ENCODE assay signal across 19 cellular contexts in the genomic region with DNA sequence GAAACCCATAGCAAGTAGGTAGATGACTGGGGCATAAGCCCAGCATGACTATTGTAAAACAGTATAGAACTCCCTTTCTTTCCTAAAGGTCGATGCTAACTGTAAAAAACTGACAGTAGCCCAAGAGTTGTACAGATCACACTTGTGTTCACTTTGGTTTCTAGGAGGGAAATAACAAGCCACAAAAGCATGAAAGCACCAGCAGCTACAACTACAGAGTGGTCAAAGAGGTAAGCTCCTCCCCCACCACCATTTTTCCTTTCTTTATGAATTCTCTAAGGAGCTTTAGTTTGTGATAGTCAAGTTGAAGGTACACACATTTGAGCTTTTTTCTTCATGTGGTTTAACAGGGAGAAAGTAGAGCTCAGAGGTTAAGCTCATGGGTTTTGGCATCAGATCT.
DNase-seq lines count a peak whose midpoint lies in the region; ATAC-seq and TF ChIP-seq lines count a peak whose summit lies in the region.
"Had no signal": no experiment of that assay in that cellular context is flagged by ENCODE, and none has a peak within 500 bp of the region (broad histone marks: within the 10 kb centered on the region; RNA-seq: fewer than 3 reads in every experiment).

No MANE protein-coding gene starts in this region.

- H3K27me3 Mint-ChIP-seq in activated naive CD8-positive, alpha-beta T cell treated with anti-CD3 and anti-CD28 coated beads, Interleukin-2, amount 10 ng/mL, durations not matched to agents 7 days and 5 days = no peaks in the 10 kb centered on the region
- H3K27me3 Mint-ChIP-seq in activated naive CD8-positive, alpha-beta T cell treated with anti-CD3 and anti-CD28 coated beads, Interleukin-2, amount 50 U/mL, for 24 hours = no peaks in the 10 kb centered on the region
- H3K27me3 Mint-ChIP-seq in natural killer cell (ENCODE audit: low read depth in 2 of 2) = no peaks in the 10 kb centered on the region
- H3K27me3 Mint-ChIP-seq: B cell; CD4-positive, CD25-positive, alpha-beta regulatory T cell had no signal

- H3K4me1 ChIP-seq in prostate gland (replicated peaks) (peaks cover 7% of the 10 kb centered on the region), aorta (ENCODE audit: control insufficient read depth in 1 of 2, insufficient read depth in 2 of 2, low read length in 2 of 2) (no peaks in the 10 kb centered on the region)

- peak overlapping the region; percentile 6 for H3K4me3 Mint-ChIP-seq in activated naive CD8-positive, alpha-beta T cell treated with anti-CD3 and anti-CD28 coated beads, Interleukin-2, amount 10 ng/mL, durations not matched to agents 7 days and 5 days
- no peak overlapping the region for H3K4me3 Mint-ChIP-seq in activated naive CD8-positive, alpha-beta T cell treated with anti-CD3 and anti-CD28 coated beads, Interleukin-2, amount 50 U/mL, for 24 hours
- H3K4me3 Mint-ChIP-seq in natural killer cell = no peak overlapping the region
- H3K4me3 Mint-ChIP-seq: B cell; CD4-positive, CD25-positive, alpha-beta regulatory T cell; CD8-positive, alpha-beta T cell had no signal

- WGBS in prostate gland = 100% methylated on average over 1 of the region's 1 CpG
- WGBS in aorta, 2 donors = 91 to 96% methylated on average over 1 of the region's 1 CpG

- H3K9me3 ChIP-seq in KOPT-K1 (ENCODE audit: insufficient read depth, low read length, poor library complexity, severe bottlenecking) (no peaks in the 10 kb centered on the region), prostate gland (no peaks in the 10 kb centered on the region), aorta (ENCODE audit: control insufficient read depth, low read length) (no peaks in the 10 kb centered on the region)
- H3K9me3 ChIP-seq: Caco-2 had no signal

- TF ChIP-seq CTCF in natural killer cell (IDR thresholded peaks at IDR 0.05) (no peak), prostate gland (IDR thresholded peaks at IDR 0.05) (no peak)

- H3K36me3 Mint-ChIP-seq in activated naive CD8-positive, alpha-beta T cell treated with anti-CD3 and anti-CD28 coated beads, Interleukin-2, amount 10 ng/mL, durations not matched to agents 7 days and 5 days = peaks cover 63% of the 10 kb centered on the region
- peaks cover 68% of the 10 kb centered on the region for H3K36me3 Mint-ChIP-seq in activated naive CD8-positive, alpha-beta T cell treated with anti-CD3 and anti-CD28 coated beads, Interleukin-2, amount 50 U/mL, for 24 hours (ENCODE audit: low read depth)
- peaks cover 9% of the 10 kb centered on the region for H3K36me3 Mint-ChIP-seq in natural killer cell

- POLR2A ChIA-PET in activated naive CD8-positive, alpha-beta T cell treated with anti-CD3 and anti-CD28 coated beads, Interleukin-2, amount 10 ng/mL, durations not matched to agents 7 days and 5 days (lab: Charles Lee) = interaction anchor here (0.7 to 0.8 kb wide), 2 partner anchors 14 to 180 kb away, joined by 3 read pairs; no protein-coding TSS in a partner anchor

- peaks cover 1% of the 10 kb centered on the region for H3K9me3 Mint-ChIP-seq in activated naive CD8-positive, alpha-beta T cell treated with anti-CD3 and anti-CD28 coated beads, Interleukin-2, amount 10 ng/mL, durations not matched to agents 7 days and 5 days
- no peaks in the 10 kb centered on the region for H3K9me3 Mint-ChIP-seq in activated naive CD8-positive, alpha-beta T cell treated with anti-CD3 and anti-CD28 coated beads, Interleukin-2, amount 50 U/mL, for 24 hours
- H3K9me3 Mint-ChIP-seq in natural killer cell = no peaks in the 10 kb centered on the region
- H3K9me3 Mint-ChIP-seq: CD8-positive, alpha-beta T cell had no signal

- peak overlapping the region; percentile 23 for H3K27ac ChIP-seq in KOPT-K1 (ENCODE audit: low read depth, low read length, poor library complexity, severe bottlenecking)
- no peak overlapping the region for H3K27ac ChIP-seq in prostate gland
- H3K27ac ChIP-seq in aorta (ENCODE audit: low read depth in 1 of 2, low read length in 2 of 2) = no peak overlapping the region
- H3K27ac ChIP-seq: BLaER1, C4-2B, GM23248 had no signal

- TF ChIP-seq POLR2A in prostate gland (IDR thresholded peaks at IDR 0.05) = no peak

- intact Hi-C loops in natural killer cell (cut with micrococcal nuclease) = no loop called here
- intact Hi-C loops in prostate gland (cut with DNase I) = no loop called here
- intact Hi-C loops in aorta (cut with DNase I) = no loop called here

- peak overlapping the region; percentile 61 for H3K27ac Mint-ChIP-seq in activated naive CD8-positive, alpha-beta T cell treated with anti-CD3 and anti-CD28 coated beads, Interleukin-2, amount 10 ng/mL, durations not matched to agents 7 days and 5 days
- no peak overlapping the region for H3K27ac Mint-ChIP-seq in activated naive CD8-positive, alpha-beta T cell treated with anti-CD3 and anti-CD28 coated beads, Interleukin-2, amount 50 U/mL, for 24 hours
- H3K27ac Mint-ChIP-seq in natural killer cell = peak overlapping the region in 1 of 2 donors; percentile 40
- H3K27ac Mint-ChIP-seq: B cell; CD4-positive, CD25-positive, alpha-beta regulatory T cell; CD8-positive, alpha-beta T cell had no signal

- H3K4me3 ChIP-seq in prostate gland (no peak overlapping the region), aorta (ENCODE audit: low read length in 2 of 2) (no peak overlapping the region)
- H3K4me3 ChIP-seq: BLaER1, GM12878, GM23248 had no signal

- peak; percentile 62 for ATAC-seq in activated naive CD8-positive, alpha-beta T cell treated with anti-CD3 and anti-CD28 coated beads, Interleukin-2, amount 10 ng/mL, durations not matched to agents 7 days and 5 days (ENCODE audit: low read depth)
- no peak for ATAC-seq in activated naive CD8-positive, alpha-beta T cell treated with anti-CD3 and anti-CD28 coated beads, Interleukin-2, amount 50 U/mL, for 24 hours
- ATAC-seq in natural killer cell = peak; percentile 43 to 87 (median 50)
- no peak for ATAC-seq in aorta (ENCODE audit: low FRiP score)
- ATAC-seq: CD8-positive, alpha-beta T cell; GM12878 had no signal

- peaks cover 11% of the 10 kb centered on the region for H3K4me1 Mint-ChIP-seq in activated naive CD8-positive, alpha-beta T cell treated with anti-CD3 and anti-CD28 coated beads, Interleukin-2, amount 10 ng/mL, durations not matched to agents 7 days and 5 days
- no peaks in the 10 kb centered on the region for H3K4me1 Mint-ChIP-seq in activated naive CD8-positive, alpha-beta T cell treated with anti-CD3 and anti-CD28 coated beads, Interleukin-2, amount 50 U/mL, for 24 hours
- peaks cover 14 to 27% of the 10 kb centered on the region in 2 donors for H3K4me1 Mint-ChIP-seq in natural killer cell
- H3K4me1 Mint-ChIP-seq: B cell; CD4-positive, CD25-positive, alpha-beta regulatory T cell had no signal

- no peak for DNase-seq in activated naive CD8-positive, alpha-beta T cell treated with anti-CD3 and anti-CD28 coated beads, Interleukin-2, amount 10 ng/mL, durations not matched to agents 7 days and 5 days
- DNase-seq in activated naive CD8-positive, alpha-beta T cell treated with anti-CD3 and anti-CD28 coated beads, Interleukin-2, amount 50 U/mL, for 24 hours = no peak
- DNase-seq in natural killer cell = no peak
- no peak for DNase-seq in prostate gland (ENCODE audit: low spot score)
- no peak for DNase-seq in aorta
- DNase-seq: Caco-2; CD4-positive, CD25-positive, alpha-beta regulatory T cell; CD8-positive, alpha-beta T cell; DMS153; EL; GDM1; GM23248; H7; HCEC 1CT had no signal

- H3K27me3 ChIP-seq in prostate gland (replicated peaks; ENCODE audit: insufficient read depth) (no peaks in the 10 kb centered on the region), aorta (ENCODE audit: control insufficient read depth in 1 of 2, insufficient read depth in 2 of 2, low read length in 1 of 2) (no peaks in the 10 kb centered on the region)
- H3K27me3 ChIP-seq: BLaER1 had no signal

- peaks cover 46% of the 10 kb centered on the region for H3K36me3 ChIP-seq in KOPT-K1 (ENCODE audit: insufficient read depth, low read length)
- peaks cover 4 to 18% of the 10 kb centered on the region in 2 donors for H3K36me3 ChIP-seq in prostate gland
- H3K36me3 ChIP-seq in aorta (ENCODE audit: control insufficient read depth in 1 of 2, insufficient read depth in 2 of 2, low read length in 1 of 2) = peaks cover 18 to 34% of the 10 kb centered on the region in 2 donors

Comparison
In these comparisons a context has a peak if more than half of its experiments do, and no peak if none do; other contexts are left out.
1. ATAC-seq: peak in activated naive CD8-positive, alpha-beta T cell treated with anti-CD3 and anti-CD28 coated beads, Interleukin-2, amount 10 ng/mL, durations not matched to agents 7 days and 5 days (single experiment) and natural killer cell (3 of 3); none in activated naive CD8-positive, alpha-beta T cell treated with anti-CD3 and anti-CD28 coated beads, Interleukin-2, amount 50 U/mL, for 24 hours (single experiment) and aorta (single experiment).